In genomic region chr15:70576683-70577082, GRCh38 we compare ENCODE assay signal across 18 cellular contexts.
"Had no signal": no experiment of that assay in that cellular context is flagged by ENCODE, and none has a peak within 500 bp of the region (broad histone marks: within the 10 kb centered on the region; RNA-seq: fewer than 3 reads in every experiment).

No MANE protein-coding gene starts in this region.

- ATAC-seq: esophagus mucosa; foreskin keratinocyte; lower lobe of right lung; stimulated activated naive CD8-positive, alpha-beta T cell treated with anti-CD3 and anti-CD28 coated beads, Interleukin-15, amount 100 ng/mL, for 72 hours had no signal

- H3K4me3 ChIP-seq: coronary artery, lower lobe of right lung, ovary, sigmoid colon, spleen, testis, upper lobe of left lung had no signal

- DNase-seq: activated CD4-positive, alpha-beta T cell treated with anti-CD3 and anti-CD28 coated beads, Interleukin-2, amount 50 U/mL, for 1 hour; activated naive CD4-positive, alpha-beta T cell; activated naive CD8-positive, alpha-beta T cell treated with anti-CD3 and anti-CD28 coated beads, Interleukin-2, amount 10 ng/mL, durations not matched to agents 7 days and 5 days; activated T-cell treated with anti-CD3 and anti-CD28 coated beads for 4 hours; anterior cingulate cortex; brain microvascular endothelial cell; foreskin keratinocyte; immature natural killer cell; lower lobe of right lung; midbrain; ovary; sigmoid colon; spleen; stimulated activated naive CD8-positive, alpha-beta T cell treated with anti-CD3 and anti-CD28 coated beads, Interleukin-15, amount 100 ng/mL, for 72 hours; testis; upper lobe of left lung had no signal
